Comparison of ENCODE assay signal across 11 cellular contexts in the genomic region with DNA sequence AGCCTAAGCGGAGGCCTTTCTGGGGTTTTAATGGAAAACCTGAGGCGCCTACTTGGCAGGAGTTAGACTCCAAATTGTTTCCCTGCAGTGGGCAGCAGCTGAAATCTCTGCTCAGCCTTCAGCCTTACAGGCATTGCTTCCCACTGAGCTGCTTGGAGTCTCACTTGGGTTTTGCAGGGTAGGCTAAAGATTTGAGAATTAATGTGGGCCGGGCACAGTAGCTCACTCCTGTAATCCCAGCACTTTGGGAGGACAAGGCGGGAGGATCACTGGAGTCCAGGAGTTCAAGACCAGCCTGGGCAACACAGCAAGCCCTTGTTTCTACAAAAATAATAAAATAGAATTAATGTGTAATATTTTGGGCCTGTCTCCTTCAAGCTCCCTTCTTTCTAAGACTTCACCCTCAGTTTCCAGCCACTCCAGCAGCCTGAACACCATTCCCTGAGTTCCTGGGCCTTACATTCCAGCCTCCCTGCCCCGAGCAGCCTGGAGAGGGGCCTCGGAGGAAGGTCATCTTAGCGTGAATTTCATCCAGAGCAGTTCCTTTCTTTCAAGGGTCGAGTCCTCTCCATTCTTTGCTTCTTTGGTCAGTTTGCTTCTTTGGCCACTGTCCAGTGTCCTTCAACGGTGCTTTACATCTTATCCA. TPM values are rescaled to one million over a fixed set of nuclear protein-coding genes. Genes with fewer than 3 reads are reported as not detected.
DNase-seq lines count a peak whose midpoint lies in the region; ATAC-seq and TF ChIP-seq lines count a peak whose summit lies in the region.
"Had no signal": no experiment of that assay in that cellular context is flagged by ENCODE, and none has a peak within 500 bp of the region (broad histone marks: within the 10 kb centered on the region; RNA-seq: fewer than 3 reads in every experiment).

No MANE protein-coding gene starts in this region.

- H3K79me1 ChIP-seq in trophoblast cell (ENCODE audit: low read length), result peaks cover 9% of the 10 kb centered on the region

- H2BK12ac ChIP-seq in trophoblast cell (ENCODE audit: low read length), result no peak overlapping the region

- POLR2A ChIA-PET in A673 (lab: Charles Lee; ENCODE audit: low non-redundant PET), result no interaction called here

- H3K27me3 ChIP-seq in A673 (replicated peaks; ENCODE audit: insufficient read depth, low read depth, low read length, poor library complexity), result no peaks in the 10 kb centered on the region
- no peaks in the 10 kb centered on the region for H3K27me3 ChIP-seq in SJSA1 (replicated peaks)
- no peaks in the 10 kb centered on the region for H3K27me3 ChIP-seq in hepatocyte
- H3K27me3 ChIP-seq in trophoblast cell (ENCODE audit: insufficient read depth, low read length), result no peaks in the 10 kb centered on the region
- H3K27me3 ChIP-seq: testis had no signal

- H3K27ac ChIP-seq in A673 (ENCODE audit: low read depth, low read length, poor library complexity, severe bottlenecking), result peak overlapping the region; percentile 43
- peak overlapping the region; percentile 14; the same call in 1 of the 2 replicates for H3K27ac ChIP-seq in SJSA1
- H3K27ac ChIP-seq in hepatocyte, result peak overlapping the region; percentile 84
- H3K27ac ChIP-seq in trophoblast cell (ENCODE audit: low read depth, low read length), result no peak overlapping the region

- H3K18ac ChIP-seq in trophoblast cell (ENCODE audit: low read length), result no peak overlapping the region

- H3K4me1 ChIP-seq in A673 (ENCODE audit: insufficient read depth, low read length, poor library complexity, severe bottlenecking), result peaks cover 29% of the 10 kb centered on the region
- peaks cover 24% of the 10 kb centered on the region for H3K4me1 ChIP-seq in SJSA1 (replicated peaks)
- H3K4me1 ChIP-seq in hepatocyte (ENCODE audit: insufficient read depth), result peaks cover 43% of the 10 kb centered on the region
- peaks cover 26 to 32% of the 10 kb centered on the region in 2 experiments for H3K4me1 ChIP-seq in trophoblast cell (ENCODE audit: control insufficient read depth in 1 of 2, insufficient read depth in 2 of 2, low read length in 2 of 2)

- H4K20me1 ChIP-seq in hepatocyte (ENCODE audit: insufficient read depth, poor library complexity, severe bottlenecking), result no peaks in the 10 kb centered on the region

- H4K91ac ChIP-seq in trophoblast cell (ENCODE audit: low read depth, low read length), result peak overlapping the region; percentile 20

- CTCF ChIA-PET in A673 (lab: Charles Lee), result no interaction called here

- no peak overlapping the region for H2AK5ac ChIP-seq in trophoblast cell (ENCODE audit: low read length)

- no peak overlapping the region for H3K23ac ChIP-seq in trophoblast cell (ENCODE audit: low read length)

- no peak for TF ChIP-seq CTCF in A673 (conservative IDR thresholded peaks at IDR 0.05; ENCODE audit: low read depth, low read length)
- TF ChIP-seq CTCF in hepatocyte (IDR thresholded peaks at IDR 0.05; ENCODE audit: poor library complexity), result no peak

- H3K4me3 ChIP-seq in A673 (ENCODE audit: low read depth, low read length, poor library complexity, severe bottlenecking) (no peak overlapping the region), SJSA1 (no peak overlapping the region), hepatocyte (no peak overlapping the region), trophoblast cell (ENCODE audit: low read depth, low read length) (no peak overlapping the region)
- H3K4me3 ChIP-seq: testis had no signal

- 78% methylated on average over 9 of the region's 9 CpGs for WGBS in hepatocyte (ENCODE audit: low lambda C conversion rate, missing lambda C conversion rate)
- WGBS in trophoblast cell (ENCODE audit: extremely low coverage, insufficient coverage, insufficient read length), result no CpG with 5 or more reads among the region's 9 CpGs

- ATAC-seq in GM18861 (IDR thresholded peaks at IDR 0.05; ENCODE audit: unreplicated experiment) (no peak), HG02885 (IDR thresholded peaks at IDR 0.05; ENCODE audit: poor library complexity, unreplicated experiment) (no peak)

- no peak overlapping the region for H2BK120ac ChIP-seq in trophoblast cell (ENCODE audit: insufficient read depth, low read length, poor library complexity)

- H4K12ac ChIP-seq in trophoblast cell (ENCODE audit: low read depth, low read length), result no peak overlapping the region

- H3K79me2 ChIP-seq in hepatocyte (no peaks in the 10 kb centered on the region), trophoblast cell (ENCODE audit: control insufficient read depth, insufficient read depth, low read length, poor library complexity) (no peaks in the 10 kb centered on the region)

- no peaks in the 10 kb centered on the region for H3K9me2 ChIP-seq in hepatocyte (replicated peaks; ENCODE audit: insufficient read depth)

- no peaks in the 10 kb centered on the region for H3K36me3 ChIP-seq in A673 (ENCODE audit: insufficient read depth, low read length, poor library complexity, severe bottlenecking)
- H3K36me3 ChIP-seq in SJSA1, result no peaks in the 10 kb centered on the region
- no peaks in the 10 kb centered on the region for H3K36me3 ChIP-seq in hepatocyte (replicated peaks; ENCODE audit: insufficient read depth, low read depth)
- H3K36me3 ChIP-seq in trophoblast cell (ENCODE audit: control insufficient read depth in 1 of 2, insufficient read depth in 2 of 2, low read length in 2 of 2), result no peaks in the 10 kb centered on the region

- DNase-seq in A673 (ENCODE audit: low spot score) (no peak), SJSA1 (ENCODE audit: low read depth in 1 of 2, low spot score in 2 of 2) (no peak), hepatocyte (ENCODE audit: low spot score) (no peak), trophoblast cell (no peak), NCI-H1417 (lab: John Stamatoyannopoulos, UW) (no peak)
- DNase-seq in activated CD4-positive, alpha-beta T cell treated with anti-CD3 and anti-CD28 coated beads, Interleukin-2, amount 50 U/mL, for 4 hours, result no peak

- no peaks in the 10 kb centered on the region for H3K9me3 ChIP-seq in A673 (ENCODE audit: low read depth, low read length, poor library complexity, severe bottlenecking)
- no peaks in the 10 kb centered on the region for H3K9me3 ChIP-seq in SJSA1 (replicated peaks)
- H3K9me3 ChIP-seq in hepatocyte (ENCODE audit: low read depth), result no peaks in the 10 kb centered on the region
- no peaks in the 10 kb centered on the region for H3K9me3 ChIP-seq in trophoblast cell (ENCODE audit: insufficient read depth, low read depth, low read length)
- H3K9me3 ChIP-seq: testis had no signal

- H3K4me2 ChIP-seq in hepatocyte, result peak overlapping the region; percentile 65
- no peak overlapping the region for H3K4me2 ChIP-seq in trophoblast cell (ENCODE audit: low read length)

- BruUV-seq in A673 (replicated peaks; lab: Mats Ljungman, UMichigan), result no TSS peak

- H3K4ac ChIP-seq in trophoblast cell (ENCODE audit: low read depth, low read length), result no peak overlapping the region

- H3K9ac ChIP-seq in trophoblast cell (ENCODE audit: low read length), result no peak overlapping the region

- no peak overlapping the region for H3K14ac ChIP-seq in trophoblast cell (ENCODE audit: low read length)

- no peak overlapping the region for H2BK5ac ChIP-seq in trophoblast cell (ENCODE audit: low read depth, low read length, poor library complexity)

- H2AFZ ChIP-seq in hepatocyte (no peak overlapping the region), trophoblast cell (ENCODE audit: insufficient read depth, low read length, poor library complexity) (no peak overlapping the region)

- intact Hi-C loops in A673 (cut with micrococcal nuclease; ENCODE audit: unreplicated experiment), result no loop called here

- no peak overlapping the region for H4K8ac ChIP-seq in trophoblast cell (ENCODE audit: low read depth, low read length)

RNA-seq across cellular contexts. Expression of gene RAB17, which starts 9.1 kb away (rescaled TPM):
- total RNA-seq in A673 (2021) (0.62 TPM in 1 of 2 replicates, not detected in the other), hepatocyte (56.8 and 58.3 TPM in 2 replicates)
- total RNA-seq in SJSA1 (2014; rRNA removed; shearing (Covaris generic)), result 0.21 and 0.28 TPM in 2 replicates
- polyA plus RNA-seq in hepatocyte, result 89.6 and 99.1 TPM in 2 replicates
- 15.7 and 16.1 TPM in 2 replicates for polyA plus RNA-seq in trophoblast cell (2013)

RNA-seq across cellular contexts. Expression of gene LRRFIP1, which starts 27.8 kb away (rescaled TPM):
- 69.3 and 71.8 TPM in 2 replicates for total RNA-seq in A673 (2021)
- total RNA-seq in SJSA1 (2014; rRNA removed; shearing (Covaris generic)), result 49.5 and 76.7 TPM in 2 replicates
- 42.7 and 49.0 TPM in 2 replicates for total RNA-seq in hepatocyte
- polyA plus RNA-seq in hepatocyte, result 64.1 and 81.4 TPM in 2 replicates
- 51.0 and 58.1 TPM in 2 replicates for polyA plus RNA-seq in trophoblast cell (2013)

RNA-seq across cellular contexts. Expression of gene PRLH, which starts 33.2 kb away (rescaled TPM):
- total RNA-seq in A673 (2021) (not detected in 2 replicates), hepatocyte (not detected in 2 replicates)
- not detected in 2 replicates for total RNA-seq in SJSA1 (2014; rRNA removed; shearing (Covaris generic))
- not detected in 2 replicates for polyA plus RNA-seq in hepatocyte
- not detected in 2 replicates for polyA plus RNA-seq in trophoblast cell (2013)
- total RNA-seq: omental fat pad, RPMI7951, testis had no signal

Comparison
In these comparisons a context has a peak if more than half of its experiments do, and no peak if none do; other contexts are left out.
1. RNA of gene RAB17, which starts 9.1 kb away (total RNA-seq): 56.8 to 58.3 TPM in hepatocyte; 0.62 TPM in A673 and 0.21 to 0.28 TPM in SJSA1; every median in the first group is over 10 times any median in the second.